16 cellular contexts compared by ENCODE assay signal in genomic region chr14:74562515-74563232, GRCh38. TPM values are rescaled to one million over a fixed set of nuclear protein-coding genes. Genes with fewer than 3 reads are reported as not detected.
DNase-seq lines count a peak whose midpoint lies in the region; ATAC-seq, FAIRE-seq and TF ChIP-seq lines count a peak whose summit lies in the region.
"Had no signal": no experiment of that assay in that cellular context is flagged by ENCODE, and none has a peak within 500 bp of the region (broad histone marks: within the 10 kb centered on the region; RNA-seq: fewer than 3 reads in every experiment).

No MANE protein-coding gene starts in this region.

- no peak for ATAC-seq in GM21528 (IDR thresholded peaks at IDR 0.05; ENCODE audit: low FRiP score, unreplicated experiment)
- ATAC-seq: mucosa of descending colon, sciatic nerve had no signal

- DNase-seq in ELF-1 (ENCODE audit: low read depth, low spot score) (peak; percentile 40), NCI-H510A (lab: John Stamatoyannopoulos, UW) (peak; percentile 55), osteocyte (ENCODE audit: extremely low spot score, unreplicated experiment) (no peak), HUDEP-2 (lab: John Stamatoyannopoulos, UW; ENCODE audit: unreplicated experiment in 76 of 76) (no peak), SIG-M5 (lab: John Stamatoyannopoulos, UW) (no peak)
- no peak for DNase-seq in activated CD4-positive, alpha-beta T cell treated with anti-CD3 and anti-CD28 coated beads for 48 hours
- DNase-seq: activated CD4-positive, alpha-beta T cell treated with anti-CD3 and anti-CD28 coated beads for 1 hour; activated naive CD4-positive, alpha-beta T cell treated with anti-CD3 and anti-CD28 coated beads, Interleukin-2, amount 10 ng/mL, durations not matched to agents 7 days and 5 days; CD8-positive, alpha-beta memory T cell; Kasumi-1; mucosa of descending colon; NCI-H446 treated with DMSO at 0.1 percent for 48 hours; SHP77 treated with DMSO at 0.1 percent for 48 hours had no signal

- no peaks in the 10 kb centered on the region for H3K9me3 Mint-ChIP-seq in osteocyte (ENCODE audit: unreplicated experiment)
- H3K9me3 Mint-ChIP-seq: activated naive CD4-positive, alpha-beta T cell treated with anti-CD3 and anti-CD28 coated beads, Interleukin-2, amount 10 ng/mL, durations not matched to agents 7 days and 5 days had no signal

- peak overlapping the region; percentile 85 for H3K27ac Mint-ChIP-seq in osteocyte (ENCODE audit: unreplicated experiment)
- H3K27ac Mint-ChIP-seq: activated naive CD4-positive, alpha-beta T cell treated with anti-CD3 and anti-CD28 coated beads, Interleukin-2, amount 10 ng/mL, durations not matched to agents 7 days and 5 days; CD8-positive, alpha-beta memory T cell had no signal

- H3K27me3 Mint-ChIP-seq in osteocyte (ENCODE audit: unreplicated experiment): no peaks in the 10 kb centered on the region

- peak; percentile 89 for FAIRE-seq in endometrium (lab: Jason Lieb, UNC)

- no peak for TF ChIP-seq CTCF in osteocyte (IDR thresholded peaks at IDR 0.05)

- peak overlapping the region; percentile 58 for H3K4me3 Mint-ChIP-seq in osteocyte (ENCODE audit: unreplicated experiment)
- H3K4me3 Mint-ChIP-seq: activated naive CD4-positive, alpha-beta T cell treated with anti-CD3 and anti-CD28 coated beads, Interleukin-2, amount 10 ng/mL, durations not matched to agents 7 days and 5 days had no signal

- peaks cover 15% of the 10 kb centered on the region for H3K36me3 Mint-ChIP-seq in osteocyte (ENCODE audit: unreplicated experiment)
- H3K36me3 Mint-ChIP-seq: activated naive CD4-positive, alpha-beta T cell treated with anti-CD3 and anti-CD28 coated beads, Interleukin-2, amount 10 ng/mL, durations not matched to agents 7 days and 5 days had no signal

- H3K4me1 Mint-ChIP-seq in osteocyte (ENCODE audit: unreplicated experiment): peaks cover 93% of the 10 kb centered on the region
- H3K4me1 Mint-ChIP-seq: activated naive CD4-positive, alpha-beta T cell treated with anti-CD3 and anti-CD28 coated beads, Interleukin-2, amount 10 ng/mL, durations not matched to agents 7 days and 5 days; CD8-positive, alpha-beta memory T cell had no signal

RNA-seq across cellular contexts. Expression of gene LTBP2, which starts 49.4 kb away (rescaled TPM):
- total RNA-seq in osteocyte: 377 and 379 TPM in 2 replicates

Comparison
In these comparisons a context has a peak if more than half of its experiments do, and no peak if none do; other contexts are left out.
1. DNase-seq: peak in ELF-1 (single experiment) and NCI-H510A (single experiment); none in osteocyte (single experiment), HUDEP-2 (0 of 76), activated CD4-positive, alpha-beta T cell treated with anti-CD3 and anti-CD28 coated beads for 48 hours (single experiment) and SIG-M5 (single experiment).